8 cellular contexts compared by ENCODE assay signal in genomic region chr9:124260769-124261603, GRCh38. TPM values are rescaled to one million over a fixed set of nuclear protein-coding genes. Genes with fewer than 3 reads are reported as not detected.
A peak's percentile ranks its signal among the peaks of the same experiment; 100 is the strongest.
DNase-seq lines count a peak whose midpoint lies in the region; ATAC-seq and TF ChIP-seq lines count a peak whose summit lies in the region.

No MANE protein-coding gene starts in this region.

- H3K9me3 ChIP-seq in A673 (ENCODE audit: low read depth, low read length, poor library complexity, severe bottlenecking) (no peaks in the 10 kb centered on the region), HUES6 (ENCODE audit: control insufficient read depth, insufficient read depth, low read depth, low read length) (no peaks in the 10 kb centered on the region), ascending aorta (no peaks in the 10 kb centered on the region), suprapubic skin (no peaks in the 10 kb centered on the region)

- TF ChIP-seq EP300 in suprapubic skin (IDR thresholded peaks at IDR 0.05), result no peak

- no TSS peak for BruUV-seq in A673 (replicated peaks; lab: Mats Ljungman, UMichigan)

- peak overlapping the region; percentile 17 for H3K9ac ChIP-seq in HUES6 (ENCODE audit: low read length)

- ATAC-seq in GM18909 (IDR thresholded peaks at IDR 0.05; ENCODE audit: poor library complexity, unreplicated experiment), result no peak

- DNase-seq in A673 (ENCODE audit: low spot score) (no peak), ascending aorta (ENCODE audit: low spot score in 2 of 2) (no peak), kidney glomerular epithelial cell (lab: John Stamatoyannopoulos, UW) (peak; percentile 72), suprapubic skin (ENCODE audit: low spot score in 2 of 2) (no peak), NCI-H187 (lab: John Stamatoyannopoulos, UW) (no peak)
- DNase-seq in activated naive CD4-positive, alpha-beta T cell (lab: John Stamatoyannopoulos, UW), result no peak

- no peak for TF ChIP-seq POLR2A in suprapubic skin (IDR thresholded peaks at IDR 0.05)

- H3K4me1 ChIP-seq in A673 (ENCODE audit: insufficient read depth, low read length, poor library complexity, severe bottlenecking), result peaks cover 21% of the 10 kb centered on the region
- peaks cover 49% of the 10 kb centered on the region for H3K4me1 ChIP-seq in HUES6 (ENCODE audit: control insufficient read depth, insufficient read depth, low read length)
- peaks cover 33 to 55% of the 10 kb centered on the region in 2 donors for H3K4me1 ChIP-seq in ascending aorta
- H3K4me1 ChIP-seq in suprapubic skin, result peaks cover 60% of the 10 kb centered on the region

- H3K4me3 ChIP-seq in A673 (ENCODE audit: low read depth, low read length, poor library complexity, severe bottlenecking) (no peak overlapping the region), HUES6 (ENCODE audit: low read depth, low read length) (no peak overlapping the region), ascending aorta (peak overlapping the region; percentile 19 to 43), suprapubic skin (peak overlapping the region; percentile 8)

- H3K27ac ChIP-seq in A673 (ENCODE audit: low read depth, low read length, poor library complexity, severe bottlenecking) (peak overlapping the region; percentile 25), HUES6 (ENCODE audit: low read depth, low read length) (no peak overlapping the region), ascending aorta (peak overlapping the region; percentile 90 to 96), suprapubic skin (peak overlapping the region; percentile 91)

- no peaks in the 10 kb centered on the region for H3K36me3 ChIP-seq in A673 (ENCODE audit: insufficient read depth, low read length, poor library complexity, severe bottlenecking)
- no peaks in the 10 kb centered on the region for H3K36me3 ChIP-seq in HUES6 (ENCODE audit: control insufficient read depth, insufficient read depth, low read length)
- H3K36me3 ChIP-seq in ascending aorta, result no peaks in the 10 kb centered on the region
- H3K36me3 ChIP-seq in suprapubic skin, result no peaks in the 10 kb centered on the region

- TF ChIP-seq CTCF in A673 (conservative IDR thresholded peaks at IDR 0.05; ENCODE audit: low read depth, low read length) (no peak), ascending aorta (IDR thresholded peaks at IDR 0.05) (no peak), suprapubic skin (IDR thresholded peaks at IDR 0.05) (no peak)

- WGBS in suprapubic skin, result 63% methylated on average over 15 of the region's 15 CpGs

- POLR2A ChIA-PET in A673 (lab: Charles Lee; ENCODE audit: low non-redundant PET), result no interaction called here

- no peaks in the 10 kb centered on the region for H3K27me3 ChIP-seq in A673 (replicated peaks; ENCODE audit: insufficient read depth, low read depth, low read length, poor library complexity)
- no peaks in the 10 kb centered on the region for H3K27me3 ChIP-seq in HUES6 (ENCODE audit: control insufficient read depth, insufficient read depth, low read length)
- H3K27me3 ChIP-seq in ascending aorta, result no peaks in the 10 kb centered on the region
- H3K27me3 ChIP-seq in suprapubic skin, result no peaks in the 10 kb centered on the region

- intact Hi-C loops in A673 (cut with micrococcal nuclease; ENCODE audit: unreplicated experiment), result no loop called here
- intact Hi-C loops in ascending aorta (cut with DNase I), result loop anchor here (1.0 kb wide), 1 partner anchor 19 kb away; no protein-coding TSS in a partner anchor

- CTCF ChIA-PET in A673 (lab: Charles Lee), result no interaction called here

RNA-seq across cellular contexts. Expression of gene NEK6, which starts 3.2 kb away (rescaled TPM):
- total RNA-seq in A673 (2021) (23.3 and 35.9 TPM in 2 replicates), ascending aorta (6.7 TPM), suprapubic skin (10 to 100 TPM in 2 of 4 donors, 1 to 10 TPM in 2; 5.4 to 17.5 (median 10.6) TPM)

Comparison
In these comparisons a context has a peak if more than half of its experiments do, and no peak if none do; other contexts are left out.
1. H3K4me3 ChIP-seq: peak in ascending aorta (2 of 2) and suprapubic skin (single experiment); none in A673 (single experiment) and HUES6 (single experiment).